ENCODE assay signal across 18 cellular contexts in the genomic region with DNA sequence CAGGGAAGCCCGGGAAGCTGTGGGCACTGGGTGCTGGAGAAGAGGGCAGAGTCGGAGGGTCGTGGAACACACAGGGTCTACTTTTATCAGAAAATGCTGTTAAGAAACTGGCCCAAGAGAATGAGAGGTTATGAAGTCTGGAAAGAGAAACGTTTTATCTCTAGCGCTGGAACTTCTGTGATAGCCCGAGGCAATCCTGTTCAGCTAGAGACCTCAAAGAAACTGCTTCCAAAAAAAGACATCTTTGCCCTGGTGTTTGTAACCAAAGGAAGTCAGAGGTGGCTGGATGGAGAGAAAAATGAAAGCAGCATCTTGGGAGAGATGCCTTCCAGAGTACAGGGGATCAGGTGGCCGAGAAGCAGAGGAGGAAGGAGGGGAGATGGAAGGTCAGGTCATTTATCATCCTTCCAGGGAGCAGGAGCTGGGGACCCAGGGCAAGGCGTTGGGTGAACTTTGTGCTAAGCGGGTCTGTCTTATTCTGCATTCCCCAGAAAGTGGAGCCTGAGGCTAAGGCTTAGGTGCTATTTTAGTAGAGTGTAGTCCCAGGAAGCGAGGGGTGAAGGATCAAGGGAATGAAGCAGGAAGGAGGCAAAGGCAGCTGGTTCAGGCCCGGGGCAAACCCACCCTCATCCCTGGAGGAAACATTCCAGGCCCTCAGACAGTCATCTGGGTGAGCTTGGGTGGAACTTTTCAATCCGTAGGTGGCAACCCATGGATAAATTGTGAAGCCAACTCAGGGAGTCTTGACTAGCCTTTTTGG.
DNase-seq lines count a peak whose midpoint lies in the region; ATAC-seq, FAIRE-seq and TF ChIP-seq lines count a peak whose summit lies in the region.
"Had no signal": no experiment of that assay in that cellular context is flagged by ENCODE, and none has a peak within 500 bp of the region (broad histone marks: within the 10 kb centered on the region; RNA-seq: fewer than 3 reads in every experiment).

No MANE protein-coding gene starts in this region.

- H3K79me2 ChIP-seq in astrocyte (ENCODE audit: insufficient read depth, low read length) (no peaks in the 10 kb centered on the region), smooth muscle cell (ENCODE audit: low read depth) (no peaks in the 10 kb centered on the region)

- peaks cover 5% of the 10 kb centered on the region for H4K20me1 ChIP-seq in astrocyte (ENCODE audit: insufficient read depth, low read length)
- no peaks in the 10 kb centered on the region for H4K20me1 ChIP-seq in smooth muscle cell (ENCODE audit: low read depth)

- no peak overlapping the region for H2AFZ ChIP-seq in astrocyte (ENCODE audit: low read depth, low read length)
- H2AFZ ChIP-seq in smooth muscle cell (ENCODE audit: low read depth): no peak overlapping the region

- no peak for TF ChIP-seq CTCF in astrocyte (IDR thresholded peaks at IDR 0.05; ENCODE audit: insufficient read depth, low read depth, low read length)
- TF ChIP-seq CTCF in smooth muscle cell (IDR thresholded peaks at IDR 0.05; ENCODE audit: borderline replicate concordance, insufficient read depth, poor library complexity, severe bottlenecking): no peak
- TF ChIP-seq CTCF in foreskin fibroblast (IDR thresholded peaks at IDR 0.05; ENCODE audit: low read depth, low read length): no peak

- no peak overlapping the region for H3K27ac ChIP-seq in astrocyte (ENCODE audit: low read depth, low read length)
- H3K27ac ChIP-seq in smooth muscle cell (ENCODE audit: low read depth): no peak overlapping the region

- H3K4me1 Mint-ChIP-seq in astrocyte (ENCODE audit: low read depth, unreplicated experiment): peaks cover 14% of the 10 kb centered on the region
- H3K4me1 Mint-ChIP-seq: CD4-positive, CD25-positive, alpha-beta regulatory T cell had no signal

- H3K27ac Mint-ChIP-seq in astrocyte (ENCODE audit: unreplicated experiment): no peak overlapping the region
- H3K27ac Mint-ChIP-seq: CD4-positive, CD25-positive, alpha-beta regulatory T cell had no signal

- H3K27me3 ChIP-seq in astrocyte (ENCODE audit: insufficient read depth, low read length) (no peaks in the 10 kb centered on the region), smooth muscle cell (ENCODE audit: low read depth) (no peaks in the 10 kb centered on the region)

- ATAC-seq in GM19395 (IDR thresholded peaks at IDR 0.05; ENCODE audit: unreplicated experiment): no peak
- ATAC-seq: K562 had no signal

- peaks cover 18% of the 10 kb centered on the region for H3K27me3 Mint-ChIP-seq in astrocyte (ENCODE audit: low read depth, unreplicated experiment)

- H3K9me3 ChIP-seq in astrocyte (ENCODE audit: insufficient read depth, low read depth, low read length): no peaks in the 10 kb centered on the region
- H3K9me3 ChIP-seq in smooth muscle cell (replicated peaks; ENCODE audit: low read depth): no peaks in the 10 kb centered on the region
- H3K9me3 ChIP-seq: Caco-2 had no signal

- peak overlapping the region; percentile 60 for H3K4me2 ChIP-seq in astrocyte (ENCODE audit: low read length)
- peak overlapping the region; percentile 13 for H3K4me2 ChIP-seq in smooth muscle cell

- H3K4me3 Mint-ChIP-seq in astrocyte (ENCODE audit: unreplicated experiment): peak overlapping the region; percentile 24
- H3K4me3 Mint-ChIP-seq: CD4-positive, CD25-positive, alpha-beta regulatory T cell had no signal

- no peaks in the 10 kb centered on the region for H3F3A ChIP-seq in smooth muscle cell (ENCODE audit: low read depth)

- H3K36me3 ChIP-seq in astrocyte (ENCODE audit: insufficient read depth, low read length): no peaks in the 10 kb centered on the region
- H3K36me3 ChIP-seq in smooth muscle cell (ENCODE audit: low read depth): no peaks in the 10 kb centered on the region

- H3K9ac ChIP-seq in astrocyte (ENCODE audit: low read length): no peak overlapping the region
- no peak overlapping the region for H3K9ac ChIP-seq in smooth muscle cell (ENCODE audit: low read depth)

- H3K4me1 ChIP-seq in astrocyte (ENCODE audit: insufficient read depth, low read length) (peaks cover 11% of the 10 kb centered on the region), smooth muscle cell (ENCODE audit: low read depth) (no peaks in the 10 kb centered on the region)

- H3K36me3 Mint-ChIP-seq in astrocyte (ENCODE audit: low read depth, unreplicated experiment): peaks cover 12% of the 10 kb centered on the region
- H3K36me3 Mint-ChIP-seq: CD4-positive, CD25-positive, alpha-beta regulatory T cell had no signal

- DNase-seq in EH (ENCODE audit: low read depth): peak; percentile 38
- DNase-seq in NCI-H226: peak; percentile 15
- DNase-seq in astrocyte (ENCODE audit: low read depth): peak; percentile 1
- no peak for DNase-seq in smooth muscle cell (lab: John Stamatoyannopoulos, UW; ENCODE audit: unreplicated experiment)
- no peak for DNase-seq in mucosa of gallbladder (ENCODE audit: low spot score)
- no peak for DNase-seq in foreskin fibroblast
- DNase-seq: CD4-positive, CD25-positive, alpha-beta regulatory T cell; DMS153; GOT3; NCI-H1048; NCI-H1436 treated with DMSO at 0.1 percent for 48 hours; NCI-H2029 treated with DMSO at 0.1 percent for 48 hours; NCI-H2171 treated with DMSO at 0.1 percent for 48 hours; NCI-H774 had no signal

- no peak for FAIRE-seq in astrocyte (lab: Jason Lieb, UNC)
- FAIRE-seq: GM12892, K562 had no signal

- H3K4me3 ChIP-seq in astrocyte (ENCODE audit: insufficient read depth, low read depth, low read length) (no peak overlapping the region), smooth muscle cell (no peak overlapping the region), foreskin fibroblast (ENCODE audit: low read depth in 1 of 2, low read length in 2 of 2) (no peak overlapping the region)
- H3K4me3 ChIP-seq: K562 had no signal

- WGBS in smooth muscle cell (ENCODE audit: low lambda C conversion rate): 67% methylated on average over 12 of the region's 12 CpGs

- no peaks in the 10 kb centered on the region for H3K9me3 Mint-ChIP-seq in astrocyte (ENCODE audit: unreplicated experiment)
- H3K9me3 Mint-ChIP-seq: CD4-positive, CD25-positive, alpha-beta regulatory T cell had no signal

Comparison
In these comparisons a context has a peak if more than half of its experiments do, and no peak if none do; other contexts are left out.
1. DNase-seq: peak in EH (single experiment), NCI-H226 (single experiment) and astrocyte (single experiment); none in smooth muscle cell (single experiment), mucosa of gallbladder (single experiment) and foreskin fibroblast (0 of 2).